Comparison of ENCODE assay signal across 1 cellular context in genomic region chr22:46502346-46502745, GRCh38.
TF ChIP-seq lines count a peak whose summit lies in the region.

No MANE protein-coding gene starts in this region.

TF ChIP-seq in GM12878, 131 proteins besides CTCF, POLR2A, EP300 and RAD21 (continued from another document):
- TF ChIP-seq, protein P1, sequence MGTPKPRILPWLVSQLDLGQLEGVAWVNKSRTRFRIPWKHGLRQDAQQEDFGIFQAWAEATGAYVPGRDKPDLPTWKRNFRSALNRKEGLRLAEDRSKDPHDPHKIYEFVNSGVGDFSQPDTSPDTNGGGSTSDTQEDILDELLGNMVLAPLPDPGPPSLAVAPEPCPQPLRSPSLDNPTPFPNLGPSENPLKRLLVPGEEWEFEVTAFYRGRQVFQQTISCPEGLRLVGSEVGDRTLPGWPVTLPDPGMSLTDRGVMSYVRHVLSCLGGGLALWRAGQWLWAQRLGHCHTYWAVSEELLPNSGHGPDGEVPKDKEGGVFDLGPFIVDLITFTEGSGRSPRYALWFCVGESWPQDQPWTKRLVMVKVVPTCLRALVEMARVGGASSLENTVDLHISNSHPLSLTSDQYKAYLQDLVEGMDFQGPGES (IDR thresholded peaks at IDR 0.05): no peak
TF ChIP-seq in GM12878: peak in this region for 1.
